15 cellular contexts compared by ENCODE assay signal in genomic region chr3:78875431-78875830, GRCh38.
DNase-seq lines count a peak whose midpoint lies in the region; ATAC-seq, FAIRE-seq and TF ChIP-seq lines count a peak whose summit lies in the region.
"Had no signal": no experiment of that assay in that cellular context is flagged by ENCODE, and none has a peak within 500 bp of the region (broad histone marks: within the 10 kb centered on the region; RNA-seq: fewer than 3 reads in every experiment).

No MANE protein-coding gene starts in this region.

- POLR2A ChIA-PET in SK-N-SH (lab: Yijun Ruan, JAX) = no interaction called here

- H3K4me1 Mint-ChIP-seq in endodermal cell (peaks cover 26% of the 10 kb centered on the region), neural progenitor cell (peaks cover 25% of the 10 kb centered on the region)

- CTCF ChIA-PET in SK-N-SH (lab: Yijun Ruan, JAX) = no interaction called here

- no peaks in the 10 kb centered on the region for H3K27me3 Mint-ChIP-seq in endodermal cell (ENCODE audit: insufficient read depth)
- no peaks in the 10 kb centered on the region for H3K27me3 Mint-ChIP-seq in neural progenitor cell (ENCODE audit: insufficient read depth, low read depth)
- H3K27me3 Mint-ChIP-seq: CD4-positive, alpha-beta T cell had no signal

- TF ChIP-seq EP300 in SK-N-SH (IDR thresholded peaks at IDR 0.05; ENCODE audit: borderline replicate concordance in 1 of 2, low read depth in 1 of 2, low read length in 1 of 2) = no peak

- peaks cover 49% of the 10 kb centered on the region for H4K20me1 ChIP-seq in neural progenitor cell (ENCODE audit: low read depth)
- H4K20me1 ChIP-seq in SK-N-SH (ENCODE audit: insufficient read depth) = no peaks in the 10 kb centered on the region

- H3K9ac ChIP-seq in endodermal cell (ENCODE audit: extremely low read depth, low read length, poor library complexity, severe bottlenecking) (no peak overlapping the region), neural progenitor cell (no peak overlapping the region), SK-N-SH (no peak overlapping the region)

- H3K36me3 ChIP-seq in ACC112 (ENCODE audit: insufficient read depth, low read length) (no peaks in the 10 kb centered on the region), endodermal cell (ENCODE audit: control insufficient read depth, insufficient read depth, low read length) (no peaks in the 10 kb centered on the region), neural progenitor cell (no peaks in the 10 kb centered on the region), SK-N-SH (replicated peaks in 1 of 2; ENCODE audit: control insufficient read depth in 1 of 2, insufficient read depth in 2 of 2, low read length in 1 of 2) (no peaks in the 10 kb centered on the region)
- H3K36me3 ChIP-seq: BE2C had no signal

- no peak for DNase-seq in H54 (ENCODE audit: insufficient read length, low spot score)
- no peak for DNase-seq in endodermal cell
- DNase-seq in neural progenitor cell (ENCODE audit: low spot score) = no peak
- no peak for DNase-seq in SK-N-SH
- DNase-seq in activated CD4-positive, alpha-beta T cell treated with anti-CD3 and anti-CD28 coated beads for 4 hours = no peak
- DNase-seq: BE2C; CD4-positive, alpha-beta T cell; DMS53; NCI-H1417 treated with DMSO at 0.1 percent for 48 hours; NCI-H2029 treated with DMSO at 0.1 percent for 48 hours; NCI-H510A treated with DMSO at 0.1 percent for 48 hours; SIG-M5 had no signal

- peak; percentile 30 for FAIRE-seq in H54 (lab: Jason Lieb, UNC)
- FAIRE-seq: RCC 7860 had no signal

- peaks cover 75% of the 10 kb centered on the region for H3K4me1 ChIP-seq in ACC112 (ENCODE audit: control insufficient read depth, insufficient read depth, low read length, unreplicated experiment)
- peaks cover 7% of the 10 kb centered on the region for H3K4me1 ChIP-seq in endodermal cell (ENCODE audit: control insufficient read depth, insufficient read depth, low read length)
- peaks cover 56% of the 10 kb centered on the region for H3K4me1 ChIP-seq in neural progenitor cell
- peaks cover 19 to 54% of the 10 kb centered on the region in 2 experiments; a peak in 3 of 4 replicates for H3K4me1 ChIP-seq in SK-N-SH (ENCODE audit: control insufficient read depth in 1 of 2, insufficient read depth in 2 of 2, low read depth in 1 of 2, low read length in 1 of 2)
- H3K4me1 ChIP-seq: BE2C had no signal

- no peaks in the 10 kb centered on the region for H3K36me3 Mint-ChIP-seq in endodermal cell (ENCODE audit: low read depth)
- no peaks in the 10 kb centered on the region for H3K36me3 Mint-ChIP-seq in neural progenitor cell

- H3K9me2 ChIP-seq in SK-N-SH = no peaks in the 10 kb centered on the region

- TF ChIP-seq POLR2A in H54 (IDR thresholded peaks at IDR 0.05; ENCODE audit: low read depth, low read length) = no peak

- no peaks in the 10 kb centered on the region for H3K27me3 ChIP-seq in ACC112 (ENCODE audit: insufficient read depth, low read length)
- no peaks in the 10 kb centered on the region for H3K27me3 ChIP-seq in endodermal cell (ENCODE audit: control insufficient read depth, insufficient read depth, low read length, poor library complexity, severe bottlenecking)
- no peaks in the 10 kb centered on the region for H3K27me3 ChIP-seq in neural progenitor cell
- no peaks in the 10 kb centered on the region for H3K27me3 ChIP-seq in SK-N-SH (ENCODE audit: insufficient read depth)
- H3K27me3 ChIP-seq: BE2C had no signal

- H3F3A ChIP-seq in neural progenitor cell (ENCODE audit: low read depth) (peaks cover 4% of the 10 kb centered on the region), SK-N-SH (replicated peaks; ENCODE audit: insufficient read depth) (peaks cover 22% of the 10 kb centered on the region)

- H3K79me2 ChIP-seq in ACC112 (ENCODE audit: control insufficient read depth, insufficient read depth, low read length, unreplicated experiment) (peaks cover 9% of the 10 kb centered on the region), neural progenitor cell (ENCODE audit: low read depth) (peaks cover 97% of the 10 kb centered on the region), SK-N-SH (ENCODE audit: insufficient read depth) (peaks cover 37% of the 10 kb centered on the region)

- H3K9me3 ChIP-seq in endodermal cell (ENCODE audit: control insufficient read depth, low read length) (no peaks in the 10 kb centered on the region), neural progenitor cell (ENCODE audit: low read depth) (no peaks in the 10 kb centered on the region), SK-N-SH (no peaks in the 10 kb centered on the region)
- H3K9me3 ChIP-seq: BE2C had no signal

- ATAC-seq in HG02588 (IDR thresholded peaks at IDR 0.05; ENCODE audit: unreplicated experiment) = no peak

- WGBS in endodermal cell (ENCODE audit: insufficient coverage in 1 of 2, insufficient read length in 1 of 2), 2 experiments = 87 to 94% methylated on average over 3 of the region's 4 CpGs
- 74% methylated on average over 4 of the region's 4 CpGs for WGBS in SK-N-SH (ENCODE audit: low lambda C conversion rate)

- no peak for TF ChIP-seq CTCF in endodermal cell (conservative IDR thresholded peaks at IDR 0.05)
- no peak for TF ChIP-seq CTCF in neural progenitor cell (IDR thresholded peaks at IDR 0.05)
- TF ChIP-seq CTCF in SK-N-SH (IDR thresholded peaks at IDR 0.05) = no peak

- H3K4me3 Mint-ChIP-seq in endodermal cell = no peak overlapping the region
- H3K4me3 Mint-ChIP-seq in neural progenitor cell = no peak overlapping the region
- H3K4me3 Mint-ChIP-seq: CD4-positive, alpha-beta T cell had no signal

- H3K4me3 ChIP-seq in ACC112 (ENCODE audit: low read depth, low read length) (peak overlapping the region; percentile 61), endodermal cell (ENCODE audit: low read length) (no peak overlapping the region), neural progenitor cell (no peak overlapping the region), SK-N-SH (ENCODE audit: low read depth in 2 of 2, low read length in 1 of 2) (no peak overlapping the region)

- H2AFZ ChIP-seq in ACC112 (ENCODE audit: low read length, unreplicated experiment) (no peak overlapping the region), neural progenitor cell (replicated peaks) (no peak overlapping the region), SK-N-SH (ENCODE audit: low read depth) (no peak overlapping the region)

- H3K9me3 Mint-ChIP-seq in endodermal cell = no peaks in the 10 kb centered on the region
- H3K9me3 Mint-ChIP-seq in neural progenitor cell = no peaks in the 10 kb centered on the region

- H3K4me2 ChIP-seq in neural progenitor cell (no peak overlapping the region), SK-N-SH (no peak overlapping the region)

- TF ChIP-seq RAD21 in SK-N-SH (IDR thresholded peaks at IDR 0.05; ENCODE audit: low read length) = no peak

- H3K27ac ChIP-seq in ACC112 (ENCODE audit: low read depth, low read length) (peak overlapping the region; percentile 73), endodermal cell (ENCODE audit: low read depth, low read length) (no peak overlapping the region), neural progenitor cell (peak overlapping the region; percentile 16), SK-N-SH (ENCODE audit: low read depth in 2 of 2, low read length in 1 of 2) (peak overlapping the region in 1 of 2 experiments; percentile 65; a peak in 2 of 4 replicates)

- H3K27ac Mint-ChIP-seq in endodermal cell = peak overlapping the region; percentile 9
- H3K27ac Mint-ChIP-seq in neural progenitor cell = no peak overlapping the region
- H3K27ac Mint-ChIP-seq: CD4-positive, alpha-beta T cell had no signal

TF ChIP-seq in SK-N-SH, 30 proteins besides CTCF, POLR2A, EP300 and RAD21:
- TF ChIP-seq MEF2A (IDR thresholded peaks at IDR 0.05; ENCODE audit: borderline replicate concordance, low read depth) (no peak), GATA2 (CRISPR knock-in tag; IDR thresholded peaks at IDR 0.05) (no peak), FOXM1 (IDR thresholded peaks at IDR 0.05; ENCODE audit: low read depth) (no peak)
